In the genomic region with DNA sequence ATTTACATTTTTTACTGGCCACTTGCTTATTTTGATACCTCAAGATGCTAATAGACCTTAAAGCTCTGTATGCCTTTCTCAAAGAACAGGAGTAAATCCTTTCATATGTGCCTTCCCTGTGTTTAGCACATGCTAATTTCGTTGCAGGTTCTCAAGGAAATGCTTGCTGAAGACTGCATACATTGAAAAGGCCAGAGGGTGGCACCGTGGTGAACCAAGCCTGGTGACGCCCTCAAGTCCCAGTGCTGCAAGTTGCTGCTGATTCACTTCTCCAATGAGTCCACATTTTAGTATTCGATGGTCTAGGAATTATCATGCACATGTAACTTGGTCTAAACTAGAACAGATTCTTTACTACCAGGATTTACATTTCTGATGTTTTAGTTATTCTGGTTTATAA, we compare ENCODE assay signal across 10 cellular contexts.
DNase-seq lines count a peak whose midpoint lies in the region; TF ChIP-seq lines count a peak whose summit lies in the region.
"Had no signal": no experiment of that assay in that cellular context is flagged by ENCODE, and none has a peak within 500 bp of the region (broad histone marks: within the 10 kb centered on the region; RNA-seq: fewer than 3 reads in every experiment).

No MANE protein-coding gene starts in this region.

- H3K4me1 ChIP-seq in endodermal cell (ENCODE audit: control insufficient read depth, insufficient read depth, low read length), result no peaks in the 10 kb centered on the region
- H3K4me1 ChIP-seq in trophoblast cell (ENCODE audit: control insufficient read depth in 1 of 2, insufficient read depth in 2 of 2, low read length in 2 of 2), result no peaks in the 10 kb centered on the region

- H3K23ac ChIP-seq in trophoblast cell (ENCODE audit: low read length), result no peak overlapping the region

- no peak overlapping the region for H4K91ac ChIP-seq in trophoblast cell (ENCODE audit: low read depth, low read length)

- H3K9me3 ChIP-seq in endodermal cell (ENCODE audit: control insufficient read depth, low read length), result peaks cover 12% of the 10 kb centered on the region
- H3K9me3 ChIP-seq in trophoblast cell (ENCODE audit: insufficient read depth, low read depth, low read length), result peaks cover 2% of the 10 kb centered on the region

- TF ChIP-seq CTCF in endodermal cell (conservative IDR thresholded peaks at IDR 0.05), result peak; percentile 74

- H3K36me3 Mint-ChIP-seq in endodermal cell (ENCODE audit: low read depth), result no peaks in the 10 kb centered on the region

- no peak overlapping the region for H2AK5ac ChIP-seq in trophoblast cell (ENCODE audit: low read length)

- H3K79me1 ChIP-seq in trophoblast cell (ENCODE audit: low read length), result no peaks in the 10 kb centered on the region

- DNase-seq in NCI-H1092 treated with DMSO at 0.1 percent for 48 hours (lab: John Stamatoyannopoulos, UW), result peak; percentile 10
- DNase-seq in NCI-H1092 (lab: John Stamatoyannopoulos, UW), result no peak
- DNase-seq in NOMO-1 treated with DMSO at 0.1 percent for 48 hours (lab: John Stamatoyannopoulos, UW; ENCODE audit: unreplicated experiment), result peak; percentile 56
- peak; percentile 85 for DNase-seq in endodermal cell
- peak; percentile 3 to 44 for DNase-seq in trophoblast cell
- no peak for DNase-seq in DMS114 treated with DMSO at 0.1 percent for 48 hours (lab: John Stamatoyannopoulos, UW; ENCODE audit: unreplicated experiment)
- no peak for DNase-seq in G401 (ENCODE audit: low spot score)
- DNase-seq in SW480 (ENCODE audit: low spot score), result no peak
- DNase-seq: naive thymus-derived CD4-positive, alpha-beta T cell had no signal

- no peak overlapping the region for H3K4ac ChIP-seq in trophoblast cell (ENCODE audit: low read depth, low read length)

- no peak overlapping the region for H3K4me2 ChIP-seq in trophoblast cell (ENCODE audit: low read length)

- H4K12ac ChIP-seq in trophoblast cell (ENCODE audit: low read depth, low read length), result no peak overlapping the region

- H3K79me2 ChIP-seq in trophoblast cell (ENCODE audit: control insufficient read depth, insufficient read depth, low read length, poor library complexity), result no peaks in the 10 kb centered on the region

- no peak overlapping the region for H3K9ac ChIP-seq in endodermal cell (ENCODE audit: extremely low read depth, low read length, poor library complexity, severe bottlenecking)
- no peak overlapping the region for H3K9ac ChIP-seq in trophoblast cell (ENCODE audit: low read length)

- H3K27me3 ChIP-seq in endodermal cell (ENCODE audit: control insufficient read depth, insufficient read depth, low read length, poor library complexity, severe bottlenecking), result no peaks in the 10 kb centered on the region
- no peaks in the 10 kb centered on the region for H3K27me3 ChIP-seq in trophoblast cell (ENCODE audit: insufficient read depth, low read length)

- H3K27ac ChIP-seq in endodermal cell (ENCODE audit: low read depth, low read length) (no peak overlapping the region), trophoblast cell (ENCODE audit: low read depth, low read length) (no peak overlapping the region)

- no peak overlapping the region for H2AFZ ChIP-seq in trophoblast cell (ENCODE audit: insufficient read depth, low read length, poor library complexity)

- H3K27ac Mint-ChIP-seq in endodermal cell, result no peak overlapping the region
- H3K27ac Mint-ChIP-seq: naive thymus-derived CD4-positive, alpha-beta T cell had no signal

- H2BK12ac ChIP-seq in trophoblast cell (ENCODE audit: low read length), result no peak overlapping the region

- H3K36me3 ChIP-seq in endodermal cell (ENCODE audit: control insufficient read depth, insufficient read depth, low read length) (no peaks in the 10 kb centered on the region), trophoblast cell (ENCODE audit: control insufficient read depth in 1 of 2, insufficient read depth in 2 of 2, low read length in 2 of 2) (no peaks in the 10 kb centered on the region)

- no peak overlapping the region for H4K8ac ChIP-seq in trophoblast cell (ENCODE audit: low read depth, low read length)

- 5 to 25% methylated on average over 2 to 4 of the region's 4 CpGs for WGBS in endodermal cell (ENCODE audit: insufficient coverage in 1 of 2, insufficient read length in 1 of 2), 2 experiments
- WGBS in trophoblast cell (ENCODE audit: extremely low coverage, insufficient coverage, insufficient read length), result no CpG with 5 or more reads among the region's 4 CpGs

- H3K4me3 ChIP-seq in endodermal cell (ENCODE audit: low read length), result no peak overlapping the region
- no peak overlapping the region for H3K4me3 ChIP-seq in trophoblast cell (ENCODE audit: low read depth, low read length)

- no peak overlapping the region for H2BK120ac ChIP-seq in trophoblast cell (ENCODE audit: insufficient read depth, low read length, poor library complexity)

- H3K4me3 Mint-ChIP-seq in endodermal cell, result no peak overlapping the region
- H3K4me3 Mint-ChIP-seq: central memory CD8-positive, alpha-beta T cell; naive thymus-derived CD4-positive, alpha-beta T cell had no signal

- H3K9me3 Mint-ChIP-seq in endodermal cell, result peaks cover 24% of the 10 kb centered on the region

- H2BK5ac ChIP-seq in trophoblast cell (ENCODE audit: low read depth, low read length, poor library complexity), result no peak overlapping the region

- no peak overlapping the region for H3K18ac ChIP-seq in trophoblast cell (ENCODE audit: low read length)

- H3K4me1 Mint-ChIP-seq in endodermal cell, result peaks cover 1% of the 10 kb centered on the region
- H3K4me1 Mint-ChIP-seq: central memory CD8-positive, alpha-beta T cell; naive thymus-derived CD4-positive, alpha-beta T cell had no signal

- H3K27me3 Mint-ChIP-seq in endodermal cell (ENCODE audit: insufficient read depth), result no peaks in the 10 kb centered on the region
- H3K27me3 Mint-ChIP-seq: central memory CD8-positive, alpha-beta T cell had no signal

- no peak overlapping the region for H3K14ac ChIP-seq in trophoblast cell (ENCODE audit: low read length)

- in situ Hi-C loops in G401 (cut with HindIII; ENCODE audit: low sequenced_read_pairs), result no loop called here

Comparison
In these comparisons a context has a peak if more than half of its experiments do, and no peak if none do; other contexts are left out.
1. DNase-seq: peak in NCI-H1092 treated with DMSO at 0.1 percent for 48 hours (single experiment), NOMO-1 treated with DMSO at 0.1 percent for 48 hours (single experiment), endodermal cell (single experiment) and trophoblast cell (2 of 2); none in NCI-H1092 (single experiment), DMS114 treated with DMSO at 0.1 percent for 48 hours (single experiment), G401 (single experiment) and SW480 (single experiment).